Comparison of ENCODE assay signal across 9 cellular contexts in the genomic region with DNA sequence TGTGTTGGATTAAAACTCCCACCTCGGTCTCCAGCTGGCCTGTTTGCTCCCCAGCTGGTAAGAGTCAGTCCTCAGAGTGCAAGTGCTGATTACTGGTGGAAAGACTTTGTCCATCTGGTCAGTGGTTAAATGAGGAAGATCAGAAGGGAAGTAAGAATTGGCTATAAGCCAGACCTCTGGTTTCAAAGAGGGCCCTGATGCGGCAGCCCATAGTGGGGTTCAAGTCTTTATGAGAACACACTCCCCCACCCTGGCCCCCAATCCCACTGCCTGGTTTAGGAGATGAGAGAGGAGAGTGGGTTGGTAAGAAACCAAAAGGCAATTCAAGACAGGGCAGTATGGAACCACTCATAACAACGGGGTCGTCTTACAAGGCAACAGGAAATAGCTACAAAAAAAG.
A peak's percentile ranks its signal among the peaks of the same experiment; 100 is the strongest.
DNase-seq lines count a peak whose midpoint lies in the region; ATAC-seq and TF ChIP-seq lines count a peak whose summit lies in the region.
"Had no signal": no experiment of that assay in that cellular context is flagged by ENCODE, and none has a peak within 500 bp of the region (broad histone marks: within the 10 kb centered on the region; RNA-seq: fewer than 3 reads in every experiment).

No MANE protein-coding gene starts in this region.

- no peaks in the 10 kb centered on the region for H3K9me3 Mint-ChIP-seq in immature natural killer cell

- no peak overlapping the region for H3K27ac Mint-ChIP-seq in immature natural killer cell
- H3K27ac Mint-ChIP-seq: activated naive CD8-positive, alpha-beta T cell had no signal

- H3K4me3 Mint-ChIP-seq in immature natural killer cell = no peak overlapping the region
- H3K4me3 Mint-ChIP-seq: activated naive CD8-positive, alpha-beta T cell had no signal

- peaks cover 2% of the 10 kb centered on the region in 3 donors for H3K27me3 Mint-ChIP-seq in immature natural killer cell (ENCODE audit: low read depth in 3 of 3)
- H3K27me3 Mint-ChIP-seq: activated naive CD8-positive, alpha-beta T cell had no signal

- H3K27me3 ChIP-seq in dorsolateral prefrontal cortex = peaks cover 0 to 3% (median 0%) of the 10 kb centered on the region in 45 donors

- peak overlapping the region; percentile 82 to 99 (median 96) for H3K27ac ChIP-seq in dorsolateral prefrontal cortex

- DNase-seq in dorsolateral prefrontal cortex (no peak), superior temporal gyrus (ENCODE audit: extremely low spot score) (peak; percentile 67), DMS53 (lab: John Stamatoyannopoulos, UW) (no peak), immature natural killer cell (no peak), NCI-H345 (lab: John Stamatoyannopoulos, UW) (no peak)
- DNase-seq: PC-3 had no signal

- TF ChIP-seq CTCF in dorsolateral prefrontal cortex (IDR thresholded peaks at IDR 0.05 in 54 of 56, conservative IDR thresholded peaks at IDR 0.05 in 2 of 56; ENCODE audit: low read depth in 1 of 56, partially characterized antibody in 56 of 56) = no peak

- ATAC-seq in GM19438 (IDR thresholded peaks at IDR 0.05; ENCODE audit: low read depth, unreplicated experiment) (peak; percentile 64), HG03342 (IDR thresholded peaks at IDR 0.05; ENCODE audit: unreplicated experiment) (peak; percentile 69)
- ATAC-seq: PC-3 had no signal

- intact Hi-C loops in dorsolateral prefrontal cortex (cut with DNase I) = loop anchor here (5.0 to 10.0 kb wide), 4 partner anchors 66 to 354 kb away; a partner anchor contains a TSS

- H3K4me1 Mint-ChIP-seq in immature natural killer cell = peaks cover 5 to 26% of the 10 kb centered on the region in 2 donors

- H3K36me3 Mint-ChIP-seq in immature natural killer cell = no peaks in the 10 kb centered on the region
- H3K36me3 Mint-ChIP-seq: activated naive CD8-positive, alpha-beta T cell had no signal

- H3K4me3 ChIP-seq in dorsolateral prefrontal cortex = peak overlapping the region in 1 of 59 donors; percentile 17
